22 cellular contexts compared by ENCODE assay signal in the genomic region with DNA sequence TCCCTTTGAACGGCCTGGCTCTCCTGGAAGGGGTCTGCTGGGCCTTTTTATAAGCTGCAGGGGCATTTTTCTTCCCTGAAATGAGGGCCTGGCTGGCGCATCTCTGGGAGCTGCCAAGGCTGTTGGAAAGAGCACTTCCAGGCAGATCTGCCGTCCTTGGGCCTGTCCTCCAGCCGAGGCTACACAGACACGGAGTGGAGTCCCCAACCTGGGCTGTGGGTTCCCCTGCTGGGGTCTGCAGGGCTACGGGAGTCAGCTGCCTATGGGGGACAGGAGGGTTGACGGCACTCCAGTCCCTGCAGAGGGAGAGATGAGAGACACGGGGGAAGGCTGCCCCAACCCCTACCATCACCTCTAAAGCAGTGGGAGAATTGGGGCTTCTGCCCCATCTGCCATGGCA.
A peak's percentile ranks its signal among the peaks of the same experiment; 100 is the strongest.
DNase-seq lines count a peak whose midpoint lies in the region; ATAC-seq and TF ChIP-seq lines count a peak whose summit lies in the region.
"Had no signal": no experiment of that assay in that cellular context is flagged by ENCODE, and none has a peak within 500 bp of the region (broad histone marks: within the 10 kb centered on the region; RNA-seq: fewer than 3 reads in every experiment).

No MANE protein-coding gene starts in this region.

- no peak overlapping the region for H3T11ph ChIP-seq in H9 (ENCODE audit: low read length)

- no peak overlapping the region for H2AK5ac ChIP-seq in H9 (ENCODE audit: insufficient read length, low read length)

- no peaks in the 10 kb centered on the region for H3K4me1 ChIP-seq in H9 (ENCODE audit: insufficient read depth, low read length)
- no peaks in the 10 kb centered on the region for H3K4me1 ChIP-seq in RWPE2 (ENCODE audit: insufficient read depth, poor library complexity, severe bottlenecking)
- H3K4me1 ChIP-seq in lower lobe of right lung = no peaks in the 10 kb centered on the region

- no peak overlapping the region for H3K27ac Mint-ChIP-seq in H9
- H3K27ac Mint-ChIP-seq in effector memory CD8-positive, alpha-beta T cell = no peak overlapping the region
- H3K27ac Mint-ChIP-seq: CD4-positive, alpha-beta memory T cell had no signal

- H2BK20ac ChIP-seq in H9 (ENCODE audit: low read depth, low read length, poor library complexity, severe bottlenecking) = no peak overlapping the region

- WGBS in H9 (ENCODE audit: extremely low coverage, insufficient read length, low lambda C conversion rate) = no CpG with 5 or more reads among the region's 8 CpGs

- intact Hi-C loops in lower lobe of right lung (cut with DNase I) = no loop called here

- no peak overlapping the region for H2BK15ac ChIP-seq in H9 (ENCODE audit: low read depth, low read length)

- H3K27me3 ChIP-seq in H9 (ENCODE audit: insufficient read depth, low read length) (no peaks in the 10 kb centered on the region; the same call in 1 of the 2 replicates), RWPE2 (ENCODE audit: insufficient read depth, poor library complexity, severe bottlenecking) (no peaks in the 10 kb centered on the region), lower lobe of right lung (ENCODE audit: low read depth) (peaks cover 5% of the 10 kb centered on the region)
- H3K27me3 ChIP-seq: MG63 had no signal

- no peaks in the 10 kb centered on the region for H3K79me2 ChIP-seq in H9 (ENCODE audit: insufficient read depth, low read length)

- H3K27me3 Mint-ChIP-seq in H9 (ENCODE audit: low read depth) = peaks cover 2% of the 10 kb centered on the region
- peaks cover 35 to 66% of the 10 kb centered on the region in 2 donors for H3K27me3 Mint-ChIP-seq in effector memory CD8-positive, alpha-beta T cell

- no peak overlapping the region for H3K18ac ChIP-seq in H9 (ENCODE audit: insufficient read length, low read depth, low read length)

- H2BK12ac ChIP-seq in H9 (ENCODE audit: insufficient read length, low read depth, low read length) = no peak overlapping the region

- peaks cover 11 to 35% (median 18%) of the 10 kb centered on the region in 3 experiments; a peak in 6 of 7 replicates for H3K36me3 Mint-ChIP-seq in H9 (ENCODE audit: insufficient read depth in 1 of 3, low read depth in 3 of 3)
- peaks cover 2% of the 10 kb centered on the region for H3K36me3 Mint-ChIP-seq in effector memory CD8-positive, alpha-beta T cell (ENCODE audit: insufficient read depth)
- H3K36me3 Mint-ChIP-seq: CD4-positive, alpha-beta memory T cell had no signal

- no peak overlapping the region for H3K23ac ChIP-seq in H9 (ENCODE audit: insufficient read length, low read depth, low read length)

- H3K14ac ChIP-seq in H9 (ENCODE audit: insufficient read depth, low read length) = no peak overlapping the region

- no peak overlapping the region for H2BK5ac ChIP-seq in H9 (ENCODE audit: insufficient read length, low read length)

- H4K91ac ChIP-seq in H9 (ENCODE audit: insufficient read length, low read depth, low read length) = no peak overlapping the region

- H3K4me2 ChIP-seq in H9 (ENCODE audit: insufficient read depth, insufficient read length, low read length) = no peak overlapping the region

- no peak overlapping the region for H2AFZ ChIP-seq in H9 (ENCODE audit: low read length)

- H3K4me3 ChIP-seq in RWPE2 (ENCODE audit: severe bottlenecking) (no peak overlapping the region), lower lobe of right lung (no peak overlapping the region)
- H3K4me3 ChIP-seq: MG63 had no signal

- no peak overlapping the region for H3K4ac ChIP-seq in H9 (ENCODE audit: low read depth, low read length)

- DNase-seq in H9 = peak; percentile 6
- peak; percentile 22 for DNase-seq in RWPE2 (ENCODE audit: low spot score)
- DNase-seq in left lobe of liver (ENCODE audit: low spot score) = peak; percentile 37
- DNase-seq in stimulated activated CD8-positive, alpha-beta memory T cell treated with anti-CD3 and anti-CD28 coated beads, Interleukin-4, amount 100 ng/mL, for 48 hours = peak; percentile 8
- DNase-seq in lower lobe of right lung = no peak
- no peak for DNase-seq in effector memory CD8-positive, alpha-beta T cell
- no peak for DNase-seq in stimulated activated CD4-positive, alpha-beta T cell treated with anti-CD3 and anti-CD28 coated beads, Interleukin-15, amount 100 ng/mL, for 24 hours
- DNase-seq: C1 segment of cervical spinal cord; CD4-positive, alpha-beta memory T cell; COR-L47; GOT3; IMR-90; KG1; MG63; NCI-H1105 treated with DMSO at 0.1 percent for 48 hours; NCI-H146; NCI-H1930; NCI-H2107; NCI-H524; NCI-H774 had no signal

- H3K4me1 Mint-ChIP-seq in H9 = no peaks in the 10 kb centered on the region
- peaks cover 0 to 5% of the 10 kb centered on the region in 2 donors for H3K4me1 Mint-ChIP-seq in effector memory CD8-positive, alpha-beta T cell (ENCODE audit: low read depth in 2 of 2)
- H3K4me1 Mint-ChIP-seq: CD4-positive, alpha-beta memory T cell had no signal

- no peaks in the 10 kb centered on the region for H3K79me1 ChIP-seq in H9 (ENCODE audit: insufficient read depth, low read depth, low read length, poor library complexity, severe bottlenecking)

- no peak overlapping the region for H4K8ac ChIP-seq in H9 (replicated peaks; ENCODE audit: insufficient read length, low read depth, low read length)

- no peak for TF ChIP-seq CTCF in H9 (conservative IDR thresholded peaks at IDR 0.05)
- TF ChIP-seq CTCF in RWPE2 (IDR thresholded peaks at IDR 0.05; ENCODE audit: poor library complexity, severe bottlenecking) = no peak
- TF ChIP-seq CTCF in lower lobe of right lung (IDR thresholded peaks at IDR 0.05) = no peak

- H2BK120ac ChIP-seq in H9 (ENCODE audit: low read depth, low read length, poor library complexity, severe bottlenecking) = no peak overlapping the region

- H3K56ac ChIP-seq in H9 (ENCODE audit: insufficient read length, low read depth, low read length) = no peak overlapping the region

- H3K9me3 Mint-ChIP-seq in H9 = peaks cover 93 to 99% of the 10 kb centered on the region in 2 experiments
- H3K9me3 Mint-ChIP-seq in effector memory CD8-positive, alpha-beta T cell = peaks cover 0 to 12% of the 10 kb centered on the region in 2 donors

- H3K27ac ChIP-seq in H9 (ENCODE audit: insufficient read length, low read depth, low read length) (no peak overlapping the region), RWPE2 (ENCODE audit: poor library complexity, severe bottlenecking) (no peak overlapping the region), lower lobe of right lung (no peak overlapping the region)

- H3K23me2 ChIP-seq in H9 (ENCODE audit: insufficient read length, low read depth, low read length, poor library complexity, severe bottlenecking) = no peaks in the 10 kb centered on the region

- ATAC-seq in RWPE2 (ENCODE audit: low read depth) (no peak), left lobe of liver (no peak), lower lobe of right lung (no peak), GM21737 (IDR thresholded peaks at IDR 0.05; ENCODE audit: unreplicated experiment) (no peak)
- ATAC-seq in effector memory CD8-positive, alpha-beta T cell (replicated peaks) = no peak
- ATAC-seq: HCT116 had no signal

- H3K4me3 Mint-ChIP-seq in H9 = no peak overlapping the region
- no peak overlapping the region for H3K4me3 Mint-ChIP-seq in effector memory CD8-positive, alpha-beta T cell
- H3K4me3 Mint-ChIP-seq: CD4-positive, alpha-beta memory T cell had no signal

- H3K9ac ChIP-seq in H9 (ENCODE audit: extremely low read depth, insufficient read length, low read length) = no peak overlapping the region

- no peak overlapping the region for H4K5ac ChIP-seq in H9 (ENCODE audit: insufficient read length, low read depth, low read length)

- H3K36me3 ChIP-seq in RWPE2 (ENCODE audit: low read depth) (no peaks in the 10 kb centered on the region), lower lobe of right lung (no peaks in the 10 kb centered on the region)
- H3K36me3 ChIP-seq: MG63 had no signal

- peaks cover 2% of the 10 kb centered on the region for H4K20me1 ChIP-seq in H9 (ENCODE audit: control insufficient read depth, insufficient read depth, insufficient read length)

- H3K9me3 ChIP-seq in H9 (ENCODE audit: control insufficient read depth, low read depth, low read length) (peaks cover 89% of the 10 kb centered on the region), RWPE2 (ENCODE audit: severe bottlenecking) (no peaks in the 10 kb centered on the region), lower lobe of right lung (no peaks in the 10 kb centered on the region)
- H3K9me3 ChIP-seq: MG63 had no signal

Comparison
In these comparisons a context has a peak if more than half of its experiments do, and no peak if none do; other contexts are left out.
1. DNase-seq: peak in H9 (single experiment), RWPE2 (single experiment), left lobe of liver (single experiment) and stimulated activated CD8-positive, alpha-beta memory T cell treated with anti-CD3 and anti-CD28 coated beads, Interleukin-4, amount 100 ng/mL, for 48 hours (single experiment); none in lower lobe of right lung (single experiment), effector memory CD8-positive, alpha-beta T cell (0 of 3) and stimulated activated CD4-positive, alpha-beta T cell treated with anti-CD3 and anti-CD28 coated beads, Interleukin-15, amount 100 ng/mL, for 24 hours (single experiment).